In genomic region chr6:126812651-126813050, GRCh38 we compare ENCODE assay signal across 17 cellular contexts.
DNase-seq lines count a peak whose midpoint lies in the region; ATAC-seq, FAIRE-seq and TF ChIP-seq lines count a peak whose summit lies in the region.
"Had no signal": no experiment of that assay in that cellular context is flagged by ENCODE, and none has a peak within 500 bp of the region (broad histone marks: within the 10 kb centered on the region; RNA-seq: fewer than 3 reads in every experiment).

No MANE protein-coding gene starts in this region.

- peaks cover 13% of the 10 kb centered on the region for H3K4me1 Mint-ChIP-seq in type B pancreatic cell (ENCODE audit: unreplicated experiment)

- BruUV-seq in HepG2 (replicated peaks; lab: Mats Ljungman, UMichigan) = no TSS peak

- H3K4me3 ChIP-seq in cardiac muscle cell (no peak overlapping the region), left ventricle myocardium inferior (no peak overlapping the region), HepG2 (replicated peaks in 1 of 3; ENCODE audit: insufficient read depth in 1 of 3, low read depth in 2 of 3, low read length in 3 of 3) (no peak overlapping the region)
- H3K4me3 ChIP-seq: lower lobe of right lung had no signal

- FAIRE-seq in HepG2 (lab: Jason Lieb, UNC) = no peak

- H3K4me3 Mint-ChIP-seq in type B pancreatic cell = peak overlapping the region; percentile 16
- H3K4me3 Mint-ChIP-seq: activated T-cell treated with anti-CD3 and anti-CD28 coated beads, Interleukin-2, amount 50 U/mL, for 24 hours; T-helper 2 cell treated with Interferon-gamma antibody and Interleukin-4, amounts not matched to agents 5 μg/mL and 100 μg/mL, for 36 hours had no signal

- H3K27me3 Mint-ChIP-seq in type B pancreatic cell = no peaks in the 10 kb centered on the region
- H3K27me3 Mint-ChIP-seq: activated T-cell treated with anti-CD3 and anti-CD28 coated beads, Interleukin-2, amount 50 U/mL, for 24 hours had no signal

- H3K4me1 ChIP-seq in cardiac muscle cell (ENCODE audit: low read depth) (peaks cover 19% of the 10 kb centered on the region), left ventricle myocardium inferior (no peaks in the 10 kb centered on the region), HepG2 (ENCODE audit: insufficient read depth, low read length) (no peaks in the 10 kb centered on the region)
- H3K4me1 ChIP-seq: lower lobe of right lung had no signal

- no peaks in the 10 kb centered on the region for H4K20me1 ChIP-seq in HepG2 (ENCODE audit: insufficient read depth, low read length)

- WGBS in HepG2 (ENCODE audit: low lambda C conversion rate) = 0% methylated on average over 1 of the region's 1 CpG

- TF ChIP-seq CTCF in cardiac muscle cell (IDR thresholded peaks at IDR 0.05; ENCODE audit: low read depth, low read length) = no peak
- TF ChIP-seq CTCF in left ventricle myocardium inferior (IDR thresholded peaks at IDR 0.05; ENCODE audit: borderline replicate concordance) = no peak
- TF ChIP-seq CTCF in type B pancreatic cell (conservative IDR thresholded peaks at IDR 0.05) = no peak
- TF ChIP-seq CTCF in HepG2 (CRISPR knock-in tag; IDR thresholded peaks at IDR 0.05) = no peak

- CTCF ChIA-PET in HepG2 (lab: Yijun Ruan, JAX; ENCODE audit: low intra/inter-chr PET ratio, low total read pairs) = no interaction called here

- H3K4me2 ChIP-seq in HepG2 (ENCODE audit: low read depth, low read length) = no peak overlapping the region
- H3K4me2 ChIP-seq: KMS-11 had no signal

- peak overlapping the region; percentile 24 for H3K27ac ChIP-seq in cardiac muscle cell
- no peak overlapping the region for H3K27ac ChIP-seq in left ventricle myocardium inferior (replicated peaks)
- no peak overlapping the region for H3K27ac ChIP-seq in HepG2 (ENCODE audit: extremely low read length, insufficient read depth, low read length)
- H3K27ac ChIP-seq: KMS-11, lower lobe of right lung, neutrophil had no signal

- H2AFZ ChIP-seq in HepG2 (ENCODE audit: low read length) = no peak overlapping the region

- peak; percentile 25 to 35 for DNase-seq in cardiac muscle cell (ENCODE audit: low read depth in 1 of 2, low spot score in 1 of 2)
- DNase-seq in left ventricle myocardium inferior = no peak
- peak; percentile 52 for DNase-seq in astrocyte of the hippocampus (ENCODE audit: low read depth, low spot score)
- peak; percentile 93 for DNase-seq in left kidney (ENCODE audit: low read depth, low spot score)
- DNase-seq in type B pancreatic cell (ENCODE audit: extremely low spot score, unreplicated experiment) = no peak
- DNase-seq in HepG2 (ENCODE audit: low spot score) = no peak
- no peak for DNase-seq in stimulated activated CD4-positive, alpha-beta T cell treated with anti-CD3 and anti-CD28 coated beads, Interleukin-4, amount 100 ng/mL, for 1 hour
- DNase-seq: activated T-cell treated with anti-CD3 and anti-CD28 coated beads, Interleukin-2, amount 50 U/mL, for 24 hours; DMS 273 treated with DMSO at 0.1 percent for 48 hours; lower lobe of right lung; NCI-H187 treated with DMSO at 0.1 percent for 48 hours; NCI-H774; SHP77 treated with DMSO at 0.1 percent for 48 hours had no signal

- ATAC-seq in GM18909 (IDR thresholded peaks at IDR 0.05; ENCODE audit: poor library complexity, unreplicated experiment) (no peak), HepG2 (no peak)
- ATAC-seq: lower lobe of right lung had no signal

- H3K79me2 ChIP-seq in HepG2 (ENCODE audit: insufficient read depth, low read length) = no peaks in the 10 kb centered on the region

- H3K9me3 Mint-ChIP-seq in type B pancreatic cell = no peaks in the 10 kb centered on the region
- H3K9me3 Mint-ChIP-seq: activated T-cell treated with anti-CD3 and anti-CD28 coated beads, Interleukin-2, amount 50 U/mL, for 24 hours; T-helper 2 cell treated with Interferon-gamma antibody and Interleukin-4, amounts not matched to agents 5 μg/mL and 100 μg/mL, for 36 hours had no signal

- no peaks in the 10 kb centered on the region for H3K36me3 ChIP-seq in cardiac muscle cell
- no peaks in the 10 kb centered on the region for H3K36me3 ChIP-seq in left ventricle myocardium inferior
- H3K36me3 ChIP-seq in HepG2 (replicated peaks in 1 of 2; ENCODE audit: control insufficient read depth in 1 of 2, insufficient read depth in 2 of 2, low read length in 2 of 2) = no peaks in the 10 kb centered on the region
- H3K36me3 ChIP-seq: lower lobe of right lung, neutrophil had no signal

- in situ Hi-C loops in HepG2 (cut with HindIII; ENCODE audit: extremely low pct_ligation_motif_present, low pct_unique_long_range_greater_than_20kb) = loop anchor here (25.0 kb wide), 1 partner anchor 300 kb away; the partner anchor contains the start of gene RSPO3

- H3K27ac Mint-ChIP-seq in type B pancreatic cell = no peak overlapping the region
- H3K27ac Mint-ChIP-seq: activated T-cell treated with anti-CD3 and anti-CD28 coated beads, Interleukin-2, amount 50 U/mL, for 24 hours; T-helper 2 cell treated with Interferon-gamma antibody and Interleukin-4, amounts not matched to agents 5 μg/mL and 100 μg/mL, for 36 hours had no signal

- H3K9me3 ChIP-seq in cardiac muscle cell (ENCODE audit: low read depth) = no peaks in the 10 kb centered on the region
- H3K9me3 ChIP-seq in left ventricle myocardium inferior (replicated peaks) = no peaks in the 10 kb centered on the region
- no peaks in the 10 kb centered on the region for H3K9me3 ChIP-seq in HepG2 (ENCODE audit: low read length)
- H3K9me3 ChIP-seq: lower lobe of right lung, neutrophil had no signal

- H3K36me3 Mint-ChIP-seq in type B pancreatic cell = no peaks in the 10 kb centered on the region

- TF ChIP-seq EP300 in HepG2 (IDR thresholded peaks at IDR 0.05; ENCODE audit: low read depth in 2 of 2, low read length in 2 of 2) = no peak
- no peak for TF ChIP-seq EP300 in HepG2 (CRISPR knock-in tag; IDR thresholded peaks at IDR 0.05; ENCODE audit: borderline replicate concordance)

- TF ChIP-seq POLR2A in HepG2 (IDR thresholded peaks at IDR 0.05; ENCODE audit: insufficient read depth in 1 of 2, low read depth in 2 of 2, low read length in 2 of 2) = no peak

- H3K27me3 ChIP-seq in cardiac muscle cell (no peaks in the 10 kb centered on the region), left ventricle myocardium inferior (ENCODE audit: low read depth) (peaks cover 11% of the 10 kb centered on the region), HepG2 (ENCODE audit: control insufficient read depth in 1 of 2, insufficient read depth in 2 of 2, low read length in 2 of 2) (no peaks in the 10 kb centered on the region)
- H3K27me3 ChIP-seq: neutrophil had no signal

- intact Hi-C loops in left ventricle myocardium inferior (cut with micrococcal nuclease) = no loop called here
- intact Hi-C loops in HepG2 (cut with micrococcal nuclease; ENCODE audit: unreplicated experiment) = no loop called here

- POLR2A ChIA-PET in HepG2 (lab: Yijun Ruan, JAX) = no interaction called here

- H3K9ac ChIP-seq in HepG2 (ENCODE audit: insufficient read depth, low read depth, low read length) = no peak overlapping the region
- H3K9ac ChIP-seq: KMS-11 had no signal

- no peak for TF ChIP-seq RAD21 in HepG2 (CRISPR knock-in tag; IDR thresholded peaks at IDR 0.05)

TF ChIP-seq in HepG2, 621 proteins besides CTCF, POLR2A, EP300 and RAD21:
- TF ChIP-seq ATF1 (CRISPR knock-in tag; IDR thresholded peaks at IDR 0.05) (no peak), ZNF317 (CRISPR knock-in tag; IDR thresholded peaks at IDR 0.05) (no peak), SSRP1 (CRISPR knock-in tag; IDR thresholded peaks at IDR 0.05) (no peak), STAT6 (CRISPR knock-in tag; IDR thresholded peaks at IDR 0.05; ENCODE audit: borderline replicate concordance) (no peak), ZNF549 (CRISPR knock-in tag; IDR thresholded peaks at IDR 0.05) (no peak), SMYD3 (CRISPR knock-in tag; IDR thresholded peaks at IDR 0.05) (no peak), ZNF256 (CRISPR knock-in tag; conservative IDR thresholded peaks at IDR 0.05) (no peak), PREB (CRISPR knock-in tag; IDR thresholded peaks at IDR 0.05) (no peak)

Comparison
In these comparisons a context has a peak if more than half of its experiments do, and no peak if none do; other contexts are left out.
1. DNase-seq: peak in cardiac muscle cell (2 of 2), astrocyte of the hippocampus (single experiment) and left kidney (single experiment); none in left ventricle myocardium inferior (single experiment), type B pancreatic cell (single experiment), HepG2 (single experiment) and stimulated activated CD4-positive, alpha-beta T cell treated with anti-CD3 and anti-CD28 coated beads, Interleukin-4, amount 100 ng/mL, for 1 hour (single experiment).